Comparison of ENCODE assay signal across 11 cellular contexts in genomic region chr3:156705761-156706631, GRCh38. TPM values are rescaled to one million over a fixed set of nuclear protein-coding genes. Genes with fewer than 3 reads are reported as not detected.
DNase-seq lines count a peak whose midpoint lies in the region; ATAC-seq and TF ChIP-seq lines count a peak whose summit lies in the region.
"Had no signal": no experiment of that assay in that cellular context is flagged by ENCODE, and none has a peak within 500 bp of the region (broad histone marks: within the 10 kb centered on the region; RNA-seq: fewer than 3 reads in every experiment).

No MANE protein-coding gene starts in this region.

- H3K27me3 Mint-ChIP-seq in stimulated activated naive CD8-positive, alpha-beta T cell treated with anti-CD3 and anti-CD28 coated beads, Interleukin-15, Interleukin-2, amounts not matched to agents 100 ng/mL and 50 ng/mL, for 24 hours: no peaks in the 10 kb centered on the region
- no peaks in the 10 kb centered on the region for H3K27me3 Mint-ChIP-seq in CD4-positive, alpha-beta T cell
- H3K27me3 Mint-ChIP-seq in type B pancreatic cell: no peaks in the 10 kb centered on the region

- no peaks in the 10 kb centered on the region for H3K9me3 Mint-ChIP-seq in stimulated activated naive CD8-positive, alpha-beta T cell treated with anti-CD3 and anti-CD28 coated beads, Interleukin-15, Interleukin-2, amounts not matched to agents 100 ng/mL and 50 ng/mL, for 24 hours
- H3K9me3 Mint-ChIP-seq in CD4-positive, alpha-beta T cell: no peaks in the 10 kb centered on the region
- no peaks in the 10 kb centered on the region for H3K9me3 Mint-ChIP-seq in type B pancreatic cell
- H3K9me3 Mint-ChIP-seq: GM23338; stimulated activated effector memory CD8-positive, alpha-beta T cell treated with anti-CD3 and anti-CD28 coated beads, Interleukin-12 subunit alpha, Interleukin-12 subunit beta, amount 100 ng/mL, for 72 hours had no signal

- TF ChIP-seq CTCF in SU-DHL-6 (IDR thresholded peaks at IDR 0.05; ENCODE audit: insufficient read depth, low read length, poor library complexity, severe bottlenecking) (no peak), esophagus squamous epithelium (IDR thresholded peaks at IDR 0.05) (no peak), uterus (IDR thresholded peaks at IDR 0.05) (no peak), type B pancreatic cell (conservative IDR thresholded peaks at IDR 0.05) (no peak)
- TF ChIP-seq CTCF in CD4-positive, alpha-beta T cell (IDR thresholded peaks at IDR 0.05): no peak

- H3K4me1 ChIP-seq in esophagus squamous epithelium (peaks cover 0 to 31% (median 0%) of the 10 kb centered on the region in 3 donors), uterus (no peaks in the 10 kb centered on the region)

- peak overlapping the region; percentile 8 for H3K27ac Mint-ChIP-seq in stimulated activated naive CD8-positive, alpha-beta T cell treated with anti-CD3 and anti-CD28 coated beads, Interleukin-15, Interleukin-2, amounts not matched to agents 100 ng/mL and 50 ng/mL, for 24 hours
- H3K27ac Mint-ChIP-seq in CD4-positive, alpha-beta T cell: no peak overlapping the region
- H3K27ac Mint-ChIP-seq in type B pancreatic cell: no peak overlapping the region
- H3K27ac Mint-ChIP-seq: GM23338; stimulated activated effector memory CD8-positive, alpha-beta T cell treated with anti-CD3 and anti-CD28 coated beads, Interleukin-12 subunit alpha, Interleukin-12 subunit beta, amount 100 ng/mL, for 72 hours had no signal

- peaks cover 57% of the 10 kb centered on the region for H3K36me3 Mint-ChIP-seq in stimulated activated naive CD8-positive, alpha-beta T cell treated with anti-CD3 and anti-CD28 coated beads, Interleukin-15, Interleukin-2, amounts not matched to agents 100 ng/mL and 50 ng/mL, for 24 hours (ENCODE audit: low read depth)
- peaks cover 86% of the 10 kb centered on the region for H3K36me3 Mint-ChIP-seq in CD4-positive, alpha-beta T cell (ENCODE audit: low read depth)
- H3K36me3 Mint-ChIP-seq in type B pancreatic cell: peaks cover 32% of the 10 kb centered on the region

- CTCF ChIA-PET in CD4-positive, alpha-beta T cell (lab: Charles Lee): interaction anchor here (1.4 kb wide), 1 partner anchor 33 kb away, joined by 4 read pairs; no protein-coding TSS in a partner anchor

- TF ChIP-seq POLR2A in esophagus squamous epithelium (IDR thresholded peaks at IDR 0.05): no peak
- no peak for TF ChIP-seq POLR2A in uterus (IDR thresholded peaks at IDR 0.05)

- peaks cover 27% of the 10 kb centered on the region for H3K79me2 ChIP-seq in SU-DHL-6 (ENCODE audit: insufficient read depth, low read length)

- DNase-seq in stimulated activated naive CD8-positive, alpha-beta T cell treated with anti-CD3 and anti-CD28 coated beads, Interleukin-15, Interleukin-2, amounts not matched to agents 100 U/mL and 50 U/mL, for 24 hours: no peak
- DNase-seq in CD4-positive, alpha-beta T cell: no peak
- DNase-seq in esophagus squamous epithelium (lab: John Stamatoyannopoulos, UW) (no peak), uterus (no peak), type B pancreatic cell (ENCODE audit: extremely low spot score, unreplicated experiment) (no peak)
- DNase-seq: NCI-H69 had no signal

- H3K27me3 ChIP-seq in SU-DHL-6 (ENCODE audit: low read length): no peaks in the 10 kb centered on the region
- no peaks in the 10 kb centered on the region for H3K27me3 ChIP-seq in CD4-positive, alpha-beta T cell (ENCODE audit: control insufficient read depth, insufficient read depth, low read length)
- H3K27me3 ChIP-seq in esophagus squamous epithelium: no peaks in the 10 kb centered on the region
- no peaks in the 10 kb centered on the region for H3K27me3 ChIP-seq in uterus

- intact Hi-C loops in CD4-positive, alpha-beta T cell (cut with DNase I, micrococcal nuclease): no loop called here
- intact Hi-C loops in esophagus squamous epithelium (cut with DNase I): no loop called here
- intact Hi-C loops in uterus (cut with DNase I; ENCODE audit: low total_unique reads): no loop called here

- no peak overlapping the region for H3K9ac ChIP-seq in SU-DHL-6 (ENCODE audit: low read length)

- no peaks in the 10 kb centered on the region for H3K9me2 ChIP-seq in SU-DHL-6 (replicated peaks; ENCODE audit: insufficient read depth, low read length)

- peaks cover 74% of the 10 kb centered on the region for H3K36me3 ChIP-seq in SU-DHL-6 (ENCODE audit: low read length)
- peaks cover 6 to 90% (median 14%) of the 10 kb centered on the region in 3 donors for H3K36me3 ChIP-seq in esophagus squamous epithelium
- no peaks in the 10 kb centered on the region for H3K36me3 ChIP-seq in uterus

- H3K4me3 Mint-ChIP-seq in stimulated activated naive CD8-positive, alpha-beta T cell treated with anti-CD3 and anti-CD28 coated beads, Interleukin-15, Interleukin-2, amounts not matched to agents 100 ng/mL and 50 ng/mL, for 24 hours: no peak overlapping the region
- no peak overlapping the region for H3K4me3 Mint-ChIP-seq in CD4-positive, alpha-beta T cell
- H3K4me3 Mint-ChIP-seq in type B pancreatic cell: no peak overlapping the region
- H3K4me3 Mint-ChIP-seq: GM23338; stimulated activated effector memory CD8-positive, alpha-beta T cell treated with anti-CD3 and anti-CD28 coated beads, Interleukin-12 subunit alpha, Interleukin-12 subunit beta, amount 100 ng/mL, for 72 hours had no signal

- H2AFZ ChIP-seq in SU-DHL-6 (ENCODE audit: low read depth, low read length, severe bottlenecking): no peak overlapping the region
- H2AFZ ChIP-seq: GM23338 had no signal

- 0 out of 2 replicates have a peak overlapping the region, but pooled peaks have one; percentile 17 for H3K27ac ChIP-seq in SU-DHL-6 (ENCODE audit: low read depth, low read length)
- H3K27ac ChIP-seq in CD4-positive, alpha-beta T cell (ENCODE audit: low read depth, low read length): no peak overlapping the region
- H3K27ac ChIP-seq in esophagus squamous epithelium: peak overlapping the region in 2 of 4 donors; percentile 25 to 36
- no peak overlapping the region for H3K27ac ChIP-seq in uterus

- 46 to 51% methylated on average over 3 of the region's 3 CpGs for WGBS in esophagus squamous epithelium, 2 donors

- H3F3A ChIP-seq in SU-DHL-6 (ENCODE audit: insufficient read depth): peaks cover 13% of the 10 kb centered on the region

- POLR2A ChIA-PET in CD4-positive, alpha-beta T cell (lab: Charles Lee): interaction anchor here (0.6 kb wide), 1 partner anchor 269 kb away, joined by 3 read pairs; no protein-coding TSS in a partner anchor

- H3K4me2 ChIP-seq in SU-DHL-6 (ENCODE audit: low read depth, low read length, poor library complexity, severe bottlenecking): no peak overlapping the region
- H3K4me2 ChIP-seq: GM23338 had no signal

- no peaks in the 10 kb centered on the region for H3K9me3 ChIP-seq in SU-DHL-6 (ENCODE audit: insufficient read depth, low read length)
- H3K9me3 ChIP-seq in CD4-positive, alpha-beta T cell (ENCODE audit: control insufficient read depth, low read length): no peaks in the 10 kb centered on the region
- no peaks in the 10 kb centered on the region for H3K9me3 ChIP-seq in esophagus squamous epithelium
- no peaks in the 10 kb centered on the region for H3K9me3 ChIP-seq in uterus

- H3K4me3 ChIP-seq in SU-DHL-6 (ENCODE audit: insufficient read depth, low read length, poor library complexity, severe bottlenecking) (no peak overlapping the region), esophagus squamous epithelium (peak overlapping the region in 1 of 4 donors; percentile 31), uterus (no peak overlapping the region)
- H3K4me3 ChIP-seq: GM23338 had no signal

- peaks cover 4% of the 10 kb centered on the region; the same call in 1 of the 2 replicates for H4K20me1 ChIP-seq in SU-DHL-6 (ENCODE audit: low read depth, low read length)

- ATAC-seq in stimulated activated naive CD8-positive, alpha-beta T cell treated with anti-CD3 and anti-CD28 coated beads, Interleukin-15, Interleukin-2, amounts not matched to agents 100 U/mL and 50 U/mL, for 24 hours: no peak
- ATAC-seq in HG03135 (IDR thresholded peaks at IDR 0.05; ENCODE audit: unreplicated experiment): peak; percentile 68
- ATAC-seq in CD4-positive, alpha-beta T cell (ENCODE audit: poor library complexity): no peak
- ATAC-seq: GM23338; stimulated activated effector memory CD8-positive, alpha-beta T cell treated with anti-CD3 and anti-CD28 coated beads, Interleukin-12 subunit alpha, Interleukin-12 subunit beta, amount 100 ng/mL, for 72 hours had no signal

- H3K4me1 Mint-ChIP-seq in stimulated activated naive CD8-positive, alpha-beta T cell treated with anti-CD3 and anti-CD28 coated beads, Interleukin-15, Interleukin-2, amounts not matched to agents 100 ng/mL and 50 ng/mL, for 24 hours (ENCODE audit: low read depth): peaks cover 20% of the 10 kb centered on the region
- H3K4me1 Mint-ChIP-seq in CD4-positive, alpha-beta T cell (ENCODE audit: low read depth): peaks cover 15% of the 10 kb centered on the region
- peaks cover 12% of the 10 kb centered on the region for H3K4me1 Mint-ChIP-seq in type B pancreatic cell (ENCODE audit: unreplicated experiment)
- H3K4me1 Mint-ChIP-seq: GM23338 had no signal

RNA-seq across cellular contexts. Expression of gene TIPARP, which starts 31.6 kb away (rescaled TPM):
- total RNA-seq in CD4-positive, alpha-beta T cell: 100 to 1,000 TPM; 158 to 166 TPM
- 10 to 100 TPM; 28.0 to 40.4 (median 38.0) TPM for total RNA-seq in esophagus squamous epithelium
- 10 to 100 TPM; 17.9 to 58.5 (median 52.5) TPM for total RNA-seq in uterus
- total RNA-seq in type B pancreatic cell (ENCODE audit: low replicate concordance): 37.5 and 48.1 TPM in 2 replicates
